8 cellular contexts compared by ENCODE assay signal in genomic region chr19:56253737-56254136, GRCh38. TPM values are rescaled to one million over a fixed set of nuclear protein-coding genes. Genes with fewer than 3 reads are reported as not detected.
DNase-seq lines count a peak whose midpoint lies in the region; ATAC-seq, FAIRE-seq and TF ChIP-seq lines count a peak whose summit lies in the region.

No MANE protein-coding gene starts in this region.

- no peaks in the 10 kb centered on the region for H3F3A ChIP-seq in MM.1S (ENCODE audit: insufficient read depth, low read length)

- no peaks in the 10 kb centered on the region for H3K9me3 ChIP-seq in MM.1S (replicated peaks; ENCODE audit: insufficient read depth, low read length)

- no peak overlapping the region for H2AFZ ChIP-seq in MM.1S (ENCODE audit: low read length)

- H3K4me3 Mint-ChIP-seq in WTC11: no peak overlapping the region

- no peaks in the 10 kb centered on the region for H3K27me3 ChIP-seq in MM.1S (replicated peaks; ENCODE audit: insufficient read depth, low read length)

- no peak overlapping the region for H3K9ac ChIP-seq in MM.1S (ENCODE audit: low read length)

- H3K4me3 ChIP-seq in MM.1S (ENCODE audit: low read length) (no peak overlapping the region), fibroblast of pulmonary artery (replicated peaks; ENCODE audit: low read depth, low read length) (no peak overlapping the region)

- H3K36me3 ChIP-seq in MM.1S (replicated peaks; ENCODE audit: insufficient read depth, low read length): no peaks in the 10 kb centered on the region

- no peak for ATAC-seq in GM21423 (IDR thresholded peaks at IDR 0.05; ENCODE audit: unreplicated experiment)
- ATAC-seq in WTC11: no peak

- peaks cover 13% of the 10 kb centered on the region for H3K9me3 Mint-ChIP-seq in WTC11

- H3K27ac ChIP-seq in MM.1S (ENCODE audit: low read length): no peak overlapping the region

- no peaks in the 10 kb centered on the region for H3K4me1 Mint-ChIP-seq in WTC11

- TF ChIP-seq POLR2A in GM12892 (IDR thresholded peaks at IDR 0.05; ENCODE audit: low read depth, low read length): no peak

- TF ChIP-seq CTCF in MM.1S (IDR thresholded peaks at IDR 0.05; ENCODE audit: low read length): peak; percentile 47
- TF ChIP-seq CTCF in fibroblast of pulmonary artery (IDR thresholded peaks at IDR 0.05; ENCODE audit: low read length, missing control alignments): peak; percentile 49
- no peak for TF ChIP-seq CTCF in WTC11 (IDR thresholded peaks at IDR 0.05)

- H3K36me3 Mint-ChIP-seq in WTC11: peaks cover 12% of the 10 kb centered on the region

- peaks cover 12% of the 10 kb centered on the region; the same call in 1 of the 2 replicates for H3K27me3 Mint-ChIP-seq in WTC11 (ENCODE audit: low read depth)

- no peak overlapping the region for H3K4me2 ChIP-seq in MM.1S (ENCODE audit: low read depth, low read length)

- DNase-seq in MM.1S: peak; percentile 61
- peak; percentile 25 for DNase-seq in SHP77 treated with DMSO at 0.1 percent for 48 hours (lab: John Stamatoyannopoulos, UW)
- peak; percentile 82 for DNase-seq in fibroblast of pulmonary artery (ENCODE audit: low read depth)
- DNase-seq in pulmonary artery endothelial cell (ENCODE audit: low read depth, low spot score): peak; percentile 24
- DNase-seq in GM12892 (ENCODE audit: insufficient read length): no peak
- no peak for DNase-seq in WTC11 (ENCODE audit: low spot score)

- H3K79me2 ChIP-seq in MM.1S (ENCODE audit: low read length): no peaks in the 10 kb centered on the region

- FAIRE-seq in G401.6 (lab: Jason Lieb, UNC) (peak; percentile 60), GM12892 (lab: Jason Lieb, UNC) (no peak)

- no peaks in the 10 kb centered on the region for H4K20me1 ChIP-seq in MM.1S (ENCODE audit: insufficient read depth, low read length)

- POLR2A ChIA-PET in WTC11 (lab: Charles Lee): interaction anchor here (0.9 to 1.0 kb wide), 2 partner anchors 99 to 118 kb away, joined by 3 read pairs; no protein-coding TSS in a partner anchor

- H3K4me1 ChIP-seq in MM.1S (ENCODE audit: low read length): no peaks in the 10 kb centered on the region

- CTCF ChIA-PET in WTC11 (lab: Charles Lee): interaction anchor here (0.6 to 5.3 kb wide), 38 partner anchors 7 to 188 kb away, joined by 3 to 48 read pairs (median 6); partner anchors contain the start of genes EDDM13 and ZSCAN5A

- no peaks in the 10 kb centered on the region for H3K9me2 ChIP-seq in MM.1S (replicated peaks; ENCODE audit: insufficient read depth, low read length)

- no peak overlapping the region for H3K27ac Mint-ChIP-seq in WTC11

TF ChIP-seq in WTC11, 78 proteins besides CTCF, POLR2A, EP300 and RAD21:
- TF ChIP-seq ZNF317 (CRISPR knock-in tag; IDR thresholded peaks at IDR 0.05; ENCODE audit: borderline replicate concordance, low read depth) (no peak), NR1H2 (CRISPR knock-in tag; IDR thresholded peaks at IDR 0.05) (no peak), GABPB1 (CRISPR knock-in tag; IDR thresholded peaks at IDR 0.05) (no peak), JAZF1 (CRISPR knock-in tag; IDR thresholded peaks at IDR 0.05) (no peak), KAT7 (CRISPR knock-in tag; IDR thresholded peaks at IDR 0.05; ENCODE audit: borderline replicate concordance) (no peak)
- TF ChIP-seq, protein P1, sequence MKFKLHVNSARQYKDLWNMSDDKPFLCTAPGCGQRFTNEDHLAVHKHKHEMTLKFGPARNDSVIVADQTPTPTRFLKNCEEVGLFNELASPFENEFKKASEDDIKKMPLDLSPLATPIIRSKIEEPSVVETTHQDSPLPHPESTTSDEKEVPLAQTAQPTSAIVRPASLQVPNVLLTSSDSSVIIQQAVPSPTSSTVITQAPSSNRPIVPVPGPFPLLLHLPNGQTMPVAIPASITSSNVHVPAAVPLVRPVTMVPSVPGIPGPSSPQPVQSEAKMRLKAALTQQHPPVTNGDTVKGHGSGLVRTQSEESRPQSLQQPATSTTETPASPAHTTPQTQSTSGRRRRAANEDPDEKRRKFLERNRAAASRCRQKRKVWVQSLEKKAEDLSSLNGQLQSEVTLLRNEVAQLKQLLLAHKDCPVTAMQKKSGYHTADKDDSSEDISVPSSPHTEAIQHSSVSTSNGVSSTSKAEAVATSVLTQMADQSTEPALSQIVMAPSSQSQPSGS (CRISPR knock-in tag; IDR thresholded peaks at IDR 0.05; ENCODE audit: borderline replicate concordance, low read depth): no peak

RNA-seq across cellular contexts. Expression of gene EDDM13, which starts 18.8 kb away (rescaled TPM):
- total RNA-seq in pulmonary artery endothelial cell: 0.21 and 0.46 TPM in 2 replicates
- not detected for polyA plus RNA-seq in GM12892 (2012; ENCODE audit: missing spikeins)
- total RNA-seq in WTC11 (2021): not detected in 3 replicates

RNA-seq across cellular contexts. Expression of gene ZSCAN5C, which starts 51.7 kb away (rescaled TPM):
- total RNA-seq in pulmonary artery endothelial cell (not detected in 2 replicates), WTC11 (2021) (not detected in 3 replicates)
- not detected for polyA plus RNA-seq in GM12892 (2012; ENCODE audit: missing spikeins)

RNA-seq across cellular contexts. Expression of gene ZSCAN5B, which starts 56.2 kb away (rescaled TPM):
- total RNA-seq in pulmonary artery endothelial cell (not detected in 2 replicates), WTC11 (2021) (not detected in 3 replicates)
- not detected for polyA plus RNA-seq in GM12892 (2012; ENCODE audit: missing spikeins)

Comparison
In these comparisons a context has a peak if more than half of its experiments do, and no peak if none do; other contexts are left out.
1. DNase-seq: peak in MM.1S (single experiment), SHP77 treated with DMSO at 0.1 percent for 48 hours (single experiment), fibroblast of pulmonary artery (single experiment) and pulmonary artery endothelial cell (single experiment); none in GM12892 (single experiment) and WTC11 (single experiment).